Comparison of ENCODE assay signal across 1 cellular context in the genomic region with DNA sequence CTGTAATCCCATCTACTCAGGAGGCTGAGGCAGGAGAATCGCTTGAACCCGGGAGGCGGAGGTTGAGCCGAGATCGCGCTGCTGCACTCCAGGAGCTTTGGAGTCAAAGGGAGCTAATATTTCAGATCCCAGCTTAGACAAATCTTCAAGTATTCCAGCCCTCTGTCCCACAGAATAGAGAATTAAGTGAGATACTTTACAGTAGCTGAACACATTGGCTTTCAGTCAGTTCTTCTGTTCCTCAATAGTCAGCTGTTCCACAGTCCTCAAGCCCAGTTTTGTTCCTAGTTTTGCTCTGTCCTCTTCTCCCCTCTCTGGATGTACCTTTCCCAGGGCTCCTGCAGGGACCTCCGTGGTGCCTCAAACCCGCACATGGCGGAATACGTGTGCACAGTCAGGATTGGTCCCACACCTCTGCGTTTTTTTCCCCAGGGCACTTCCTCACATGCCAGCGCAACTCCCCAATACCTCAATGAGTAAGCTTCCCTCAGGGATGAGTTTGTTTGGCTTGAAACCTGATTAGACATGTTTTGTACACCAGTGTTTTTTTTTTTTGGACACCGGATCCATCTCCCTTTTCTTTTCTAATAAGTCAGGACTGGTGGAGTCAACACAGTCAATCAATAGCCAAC.
TF ChIP-seq lines count a peak whose summit lies in the region.

No MANE protein-coding gene starts in this region.

TF ChIP-seq in IMR-90, 13 proteins besides CTCF, POLR2A, EP300 and RAD21:
- no peak for TF ChIP-seq NFE2L2 (IDR thresholded peaks at IDR 0.05; ENCODE audit: low read depth, low read length)
- no peak for TF ChIP-seq BHLHE40 (IDR thresholded peaks at IDR 0.05; ENCODE audit: low read depth, low read length)
- TF ChIP-seq MXI1 (IDR thresholded peaks at IDR 0.05; ENCODE audit: borderline replicate concordance, low read depth, low read length), result no peak
- no peak for TF ChIP-seq CEBPB (IDR thresholded peaks at IDR 0.05; ENCODE audit: low read depth, low read length)
